In the genomic region with DNA sequence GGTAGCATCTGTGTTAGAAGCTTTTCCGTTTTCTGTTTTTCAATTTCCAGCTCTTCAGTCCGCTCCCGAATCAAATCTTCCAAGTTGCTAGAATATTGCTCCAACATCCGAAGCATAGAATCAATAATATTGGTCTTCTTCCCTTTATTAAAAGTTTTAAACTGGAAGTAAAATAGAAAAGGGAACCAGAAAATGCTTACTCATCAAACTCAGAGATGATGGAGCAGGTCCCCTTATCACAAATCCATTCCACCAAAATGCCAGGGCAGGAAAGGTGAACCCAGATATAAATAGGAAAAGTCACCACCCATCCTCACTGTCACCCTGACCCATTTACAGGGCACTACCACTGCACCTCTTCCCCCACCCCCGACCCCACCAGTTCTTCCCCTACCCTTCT, we compare ENCODE assay signal across 8 cellular contexts.
"Had no signal": no experiment of that assay in that cellular context is flagged by ENCODE, and none has a peak within 500 bp of the region (broad histone marks: within the 10 kb centered on the region; RNA-seq: fewer than 3 reads in every experiment).

No MANE protein-coding gene starts in this region.

- H3K4me3 ChIP-seq: GM23248 had no signal

- FAIRE-seq: H54, HTR-8/SVneo had no signal

- H3K27ac Mint-ChIP-seq: H9 had no signal

- H3K9me3 Mint-ChIP-seq: H9 had no signal

- H3K4me2 ChIP-seq: KMS-11 had no signal

- DNase-seq: GM23248, GOT3, H9, HCEC 1CT, KBM-7 had no signal

- H3K9ac ChIP-seq: GM23248, KMS-11 had no signal

- H3K27ac ChIP-seq: GM23248, KMS-11 had no signal

- H3K4me3 Mint-ChIP-seq: H9 had no signal

- H2AFZ ChIP-seq: GM23248 had no signal
